ENCODE assay signal across 8 cellular contexts in the genomic region with DNA sequence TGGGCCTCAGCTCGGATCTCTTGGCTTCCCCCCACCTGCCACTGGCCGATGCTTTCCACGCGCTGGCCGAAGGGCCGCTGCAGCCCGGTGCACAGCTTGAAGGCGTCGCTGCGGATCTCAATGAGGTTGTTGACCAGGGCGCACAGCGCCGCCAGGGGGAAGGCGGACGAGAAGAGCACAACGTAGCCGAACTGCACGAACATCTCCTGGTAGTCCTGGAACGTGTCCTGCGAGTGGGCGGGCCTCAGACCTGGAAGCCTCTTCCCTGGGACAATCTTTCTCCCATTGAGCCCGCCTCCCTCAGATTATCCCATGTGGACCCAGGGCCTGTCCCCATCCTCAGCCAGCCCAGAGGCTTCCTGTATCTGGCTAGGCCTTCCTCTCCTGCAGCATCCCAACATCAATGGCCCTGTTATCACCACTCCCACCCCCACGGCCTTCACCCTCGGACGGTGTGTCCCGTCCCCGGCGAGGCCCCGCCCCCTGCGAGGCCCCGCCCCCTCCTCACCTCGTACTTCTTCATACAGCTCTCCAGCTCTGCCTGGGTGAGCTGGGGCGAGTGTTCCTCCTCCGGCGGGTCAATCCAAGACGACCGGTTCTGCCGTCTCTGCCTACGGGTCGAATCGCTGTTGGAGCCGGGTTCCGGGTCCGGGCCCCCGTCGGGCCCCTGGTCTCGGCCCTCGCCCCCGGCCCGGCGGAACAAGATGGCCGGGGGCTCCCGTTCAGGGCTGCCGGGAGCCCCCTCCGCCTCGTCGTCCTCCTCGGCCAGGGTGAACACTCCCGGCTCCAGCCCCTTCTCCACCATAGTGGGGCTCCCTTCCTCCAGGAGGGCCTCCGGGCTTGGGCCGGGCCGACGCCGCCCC. TPM values are rescaled to one million over a fixed set of nuclear protein-coding genes. Genes with fewer than 3 reads are reported as not detected.
DNase-seq lines count a peak whose midpoint lies in the region; ATAC-seq, FAIRE-seq and TF ChIP-seq lines count a peak whose summit lies in the region.

No MANE protein-coding gene starts in this region.

- H3K9ac ChIP-seq in ES-I3 (ENCODE audit: low read depth, low read length) = peak overlapping the region; percentile 85
- no peak overlapping the region for H3K9ac ChIP-seq in kidney (ENCODE audit: low read length in 2 of 2)

- peak; percentile 84 for DNase-seq in SK-MEL-5 (ENCODE audit: low read depth, low spot score)
- DNase-seq in ascending aorta (ENCODE audit: low spot score in 2 of 2) = no peak
- no peak for DNase-seq in kidney
- no peak for DNase-seq in foreskin fibroblast
- no peak for DNase-seq in cerebellar nuclear complex (lab: John Stamatoyannopoulos, UW)
- DNase-seq in dermis blood vessel endothelial cell = no peak

- no peak for FAIRE-seq in kidney (lab: Jason Lieb, UNC)

- H3K27me3 ChIP-seq in ascending aorta = no peaks in the 10 kb centered on the region

- H3K4me1 Mint-ChIP-seq in stimulated activated memory B cell treated with anti-CD40 and anti-IgM and Interleukin-4, amounts not matched to agents 10 μg/mL and 1 μg/mL and 100 μg/mL, for 72 hours = peaks cover 13% of the 10 kb centered on the region

- peaks cover 30% of the 10 kb centered on the region for H3K27me3 Mint-ChIP-seq in stimulated activated memory B cell treated with anti-CD40 and anti-IgM and Interleukin-4, amounts not matched to agents 10 μg/mL and 1 μg/mL and 100 μg/mL, for 72 hours

- no peak overlapping the region for H3K27ac ChIP-seq in ascending aorta
- no peak overlapping the region for H3K27ac ChIP-seq in kidney (ENCODE audit: low read depth in 2 of 2, low read length in 2 of 2)

- no peak for TF ChIP-seq CTCF in ascending aorta (IDR thresholded peaks at IDR 0.05)
- peak; percentile 24 for TF ChIP-seq CTCF in kidney (IDR thresholded peaks at IDR 0.05; ENCODE audit: borderline replicate concordance, extremely low read depth, insufficient read depth)
- no peak for TF ChIP-seq CTCF in foreskin fibroblast (IDR thresholded peaks at IDR 0.05; ENCODE audit: low read depth, low read length)

- no peaks in the 10 kb centered on the region for H3K36me3 ChIP-seq in ES-I3 (ENCODE audit: insufficient read depth, low read length)
- H3K36me3 ChIP-seq in ascending aorta = no peaks in the 10 kb centered on the region
- no peaks in the 10 kb centered on the region for H3K36me3 ChIP-seq in kidney (ENCODE audit: control insufficient read depth in 1 of 2, insufficient read depth in 2 of 2, low read length in 2 of 2)

- H3K36me3 Mint-ChIP-seq in stimulated activated memory B cell treated with anti-CD40 and anti-IgM and Interleukin-4, amounts not matched to agents 10 μg/mL and 1 μg/mL and 100 μg/mL, for 72 hours = peaks cover under 1% of the 10 kb centered on the region

- H3K4me1 ChIP-seq in ES-I3 (ENCODE audit: insufficient read depth, low read length) = peaks cover 11% of the 10 kb centered on the region; the same call in 1 of the 2 replicates
- H3K4me1 ChIP-seq in ascending aorta = peaks cover 10 to 18% of the 10 kb centered on the region in 2 donors
- H3K4me1 ChIP-seq in kidney (ENCODE audit: control insufficient read depth in 1 of 2, insufficient read depth in 1 of 2, low read depth in 1 of 2, low read length in 2 of 2) = no peaks in the 10 kb centered on the region

- peak overlapping the region; percentile 48 for H3K27ac Mint-ChIP-seq in stimulated activated memory B cell treated with anti-CD40 and anti-IgM and Interleukin-4, amounts not matched to agents 10 μg/mL and 1 μg/mL and 100 μg/mL, for 72 hours

- in situ Hi-C loops in SK-MEL-5 (cut with HindIII; ENCODE audit: low pct_unique_long_range_greater_than_20kb, low sequenced_read_pairs) = no loop called here

- H3K9me3 ChIP-seq in ES-I3 (ENCODE audit: control insufficient read depth, insufficient read depth, low read length) = no peaks in the 10 kb centered on the region
- H3K9me3 ChIP-seq in ascending aorta = no peaks in the 10 kb centered on the region
- no peaks in the 10 kb centered on the region for H3K9me3 ChIP-seq in kidney (ENCODE audit: control insufficient read depth in 1 of 2, low read length in 2 of 2)

- intact Hi-C loops in ascending aorta (cut with DNase I) (no loop called here), kidney (cut with DNase I) (no loop called here)

- peak overlapping the region; percentile 27 to 30 for H3K4me3 ChIP-seq in ascending aorta
- H3K4me3 ChIP-seq in kidney (ENCODE audit: low read length in 2 of 2) = peak overlapping the region in 1 of 2 donors; percentile 25
- H3K4me3 ChIP-seq in foreskin fibroblast (ENCODE audit: low read depth in 1 of 2, low read length in 2 of 2) = no peak overlapping the region

- H3K9me3 Mint-ChIP-seq in stimulated activated memory B cell treated with anti-CD40 and anti-IgM and Interleukin-4, amounts not matched to agents 10 μg/mL and 1 μg/mL and 100 μg/mL, for 72 hours = peaks cover 2% of the 10 kb centered on the region

- ATAC-seq in stimulated activated memory B cell treated with anti-CD40 and anti-IgM and Interleukin-4, amounts not matched to agents 10 μg/mL and 1 μg/mL and 100 μg/mL, for 72 hours = peak; percentile 75

- peak overlapping the region; percentile 71 for H3K4me3 Mint-ChIP-seq in stimulated activated memory B cell treated with anti-CD40 and anti-IgM and Interleukin-4, amounts not matched to agents 10 μg/mL and 1 μg/mL and 100 μg/mL, for 72 hours

RNA-seq across cellular contexts. Expression of a gene that starts 6.8 kb away (rescaled TPM):
- 0.98 and 1.3 TPM in 2 replicates for total RNA-seq in SK-MEL-5 (2014; rRNA removed; shearing (Covaris generic))
- polyA plus RNA-seq in SK-MEL-5 (2015; cell fraction: cytosol; rRNA removed) = 5.1 and 5.2 TPM in 2 replicates
- polyA plus RNA-seq in SK-MEL-5 (2015; cell fraction: nucleus; rRNA removed) = 13.4 and 33.4 TPM in 2 replicates
- total RNA-seq in ascending aorta = 34.8 TPM
- total RNA-seq in kidney = 12.1 TPM
- 3.0 TPM for polyA plus RNA-seq in kidney (ENCODE audit: insufficient read depth, low read depth, low replicate concordance)
- 5.0 and 6.8 TPM in 2 replicates for total RNA-seq in dermis blood vessel endothelial cell

RNA-seq across cellular contexts. Expression of a gene that starts 9.5 kb away (rescaled TPM):
- 13.3 and 16.3 TPM in 2 replicates for total RNA-seq in SK-MEL-5 (2014; rRNA removed; shearing (Covaris generic))
- polyA plus RNA-seq in SK-MEL-5 (2015; cell fraction: cytosol; rRNA removed) = 26.5 and 31.2 TPM in 2 replicates
- 71.7 and 108 TPM in 2 replicates for polyA plus RNA-seq in SK-MEL-5 (2015; cell fraction: nucleus; rRNA removed)
- total RNA-seq in ascending aorta (256 TPM), kidney (20.4 TPM), dermis blood vessel endothelial cell (12.3 and 14.1 TPM in 2 replicates)
- 11.0 TPM for polyA plus RNA-seq in kidney (ENCODE audit: insufficient read depth, low read depth, low replicate concordance)

RNA-seq across cellular contexts. Expression of a gene that starts 18.5 kb away (rescaled TPM):
- total RNA-seq in SK-MEL-5 (2014; rRNA removed; shearing (Covaris generic)) = 14.0 and 14.1 TPM in 2 replicates
- polyA plus RNA-seq in SK-MEL-5 (2015; cell fraction: cytosol; rRNA removed) = 19.8 and 20.5 TPM in 2 replicates
- 13.1 and 29.2 TPM in 2 replicates for polyA plus RNA-seq in SK-MEL-5 (2015; cell fraction: nucleus; rRNA removed)
- total RNA-seq in ascending aorta (15.8 TPM), kidney (27.7 TPM), dermis blood vessel endothelial cell (20.9 and 39.3 TPM in 2 replicates)
- 35.9 TPM for polyA plus RNA-seq in kidney (ENCODE audit: insufficient read depth, low read depth, low replicate concordance)

RNA-seq across cellular contexts. Expression of a gene that starts 22.2 kb away (rescaled TPM):
- total RNA-seq in SK-MEL-5 (2014; rRNA removed; shearing (Covaris generic)) = 48.4 and 77.4 TPM in 2 replicates
- 193 and 326 TPM in 2 replicates for polyA plus RNA-seq in SK-MEL-5 (2015; cell fraction: cytosol; rRNA removed)
- 38.5 and 101 TPM in 2 replicates for polyA plus RNA-seq in SK-MEL-5 (2015; cell fraction: nucleus; rRNA removed)
- total RNA-seq in ascending aorta (98.9 TPM), kidney (59.3 TPM), dermis blood vessel endothelial cell (40.1 and 52.4 TPM in 2 replicates)
- 369 TPM for polyA plus RNA-seq in kidney (ENCODE audit: insufficient read depth, low read depth, low replicate concordance)

RNA-seq across cellular contexts. Expression of a gene that starts 24.7 kb away (rescaled TPM):
- total RNA-seq in SK-MEL-5 (2014; rRNA removed; shearing (Covaris generic)) = 2.5 and 3.4 TPM in 2 replicates
- 6.2 and 8.6 TPM in 2 replicates for polyA plus RNA-seq in SK-MEL-5 (2015; cell fraction: cytosol; rRNA removed)
- 1.0 and 2.3 TPM in 2 replicates for polyA plus RNA-seq in SK-MEL-5 (2015; cell fraction: nucleus; rRNA removed)
- total RNA-seq in ascending aorta = 32.2 TPM
- total RNA-seq in kidney = 9.6 TPM
- polyA plus RNA-seq in kidney (ENCODE audit: insufficient read depth, low read depth, low replicate concordance) = 20.0 TPM
- 9.5 and 11.7 TPM in 2 replicates for total RNA-seq in dermis blood vessel endothelial cell

Comparison
In these comparisons a context has a peak if more than half of its experiments do, and no peak if none do; other contexts are left out.
1. H3K4me3 ChIP-seq: peak in ascending aorta (2 of 2); none in foreskin fibroblast (0 of 2).
2. RNA of a gene that starts 9.5 kb away (total RNA-seq): 256 TPM in ascending aorta (single experiment); 20.4 TPM in kidney (single experiment), 13.3 to 16.3 TPM in SK-MEL-5 and 12.3 to 14.1 TPM in dermis blood vessel endothelial cell; every median in the first group is over 10 times any median in the second.